Comparison of ENCODE assay signal across 1 cellular context in genomic region chr3:138827222-138827621, GRCh38.
TF ChIP-seq lines count a peak whose summit lies in the region.

No MANE protein-coding gene starts in this region.

TF ChIP-seq in WTC11, 78 proteins besides CTCF, POLR2A, EP300 and RAD21 (continued from another document):
- TF ChIP-seq ZNF512 (CRISPR knock-in tag; IDR thresholded peaks at IDR 0.05; ENCODE audit: borderline replicate concordance) (no peak), IRF1 (CRISPR knock-in tag; IDR thresholded peaks at IDR 0.05) (no peak), ZNF317 (CRISPR knock-in tag; IDR thresholded peaks at IDR 0.05; ENCODE audit: borderline replicate concordance, low read depth) (no peak), ETV6 (CRISPR knock-in tag; IDR thresholded peaks at IDR 0.05) (no peak), MAX (CRISPR knock-in tag; IDR thresholded peaks at IDR 0.05) (no peak), FOXP1 (CRISPR knock-in tag; IDR thresholded peaks at IDR 0.05; ENCODE audit: borderline replicate concordance) (no peak), SP1 (CRISPR knock-in tag; conservative IDR thresholded peaks at IDR 0.05) (no peak)
